ENCODE assay signal across 17 cellular contexts in the genomic region with DNA sequence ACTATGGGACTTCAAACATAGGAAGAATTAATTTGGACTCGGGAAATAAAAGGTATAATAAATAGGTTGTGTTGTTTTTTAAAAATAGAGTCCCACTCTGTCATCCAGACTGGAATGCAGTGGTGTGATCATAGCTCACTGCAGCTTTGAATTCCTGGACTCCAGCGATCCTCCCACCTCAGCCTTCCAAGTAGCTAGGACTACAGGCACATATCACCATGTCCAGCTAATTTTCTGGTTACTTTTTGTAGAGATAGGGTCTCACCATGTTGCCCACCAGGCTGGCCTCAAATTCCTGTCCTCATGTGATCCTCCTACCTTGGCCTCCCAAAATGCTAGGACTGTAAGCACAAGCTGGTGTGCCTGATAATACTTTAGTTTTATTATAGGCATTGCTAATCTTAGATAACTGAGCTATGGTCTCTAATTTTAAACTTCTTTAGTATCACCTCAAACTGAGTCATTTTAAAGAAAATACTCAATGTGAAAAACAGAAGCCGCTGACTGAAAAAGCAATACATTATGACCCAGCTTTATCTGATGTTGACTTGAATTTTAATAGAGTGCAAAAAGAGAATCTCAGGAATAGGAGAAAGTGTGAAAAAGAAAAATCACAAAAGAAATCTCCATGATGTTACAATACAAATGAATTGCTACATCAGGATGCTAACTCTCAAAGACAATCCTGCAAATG.
A peak's percentile ranks its signal among the peaks of the same experiment; 100 is the strongest.
DNase-seq lines count a peak whose midpoint lies in the region; ATAC-seq, FAIRE-seq and TF ChIP-seq lines count a peak whose summit lies in the region.
"Had no signal": no experiment of that assay in that cellular context is flagged by ENCODE, and none has a peak within 500 bp of the region (broad histone marks: within the 10 kb centered on the region; RNA-seq: fewer than 3 reads in every experiment).

No MANE protein-coding gene starts in this region.

- intact Hi-C loops in left ventricle myocardium superior (cut with micrococcal nuclease), result no loop called here
- intact Hi-C loops in right cardiac atrium (cut with DNase I), result no loop called here
- intact Hi-C loops in K562 (cut with micrococcal nuclease), result no loop called here

- no peak overlapping the region for H3K56ac ChIP-seq in H9 (ENCODE audit: insufficient read length, low read depth, low read length)

- no TSS peak for BruUV-seq in K562 (replicated peaks; lab: Mats Ljungman, UMichigan)

- H3K36me3 ChIP-seq in K562 (ENCODE audit: control insufficient read depth, insufficient read depth, low read length) (no peaks in the 10 kb centered on the region), trophoblast cell (ENCODE audit: control insufficient read depth in 1 of 2, insufficient read depth in 2 of 2, low read length in 2 of 2) (no peaks in the 10 kb centered on the region)

- H4K91ac ChIP-seq in trophoblast cell (ENCODE audit: low read depth, low read length) (no peak overlapping the region), H9 (ENCODE audit: insufficient read length, low read depth, low read length) (no peak overlapping the region)

- H3K9me3 ChIP-seq in right cardiac atrium (ENCODE audit: control insufficient read depth, low read length), result no peaks in the 10 kb centered on the region
- H3K9me3 ChIP-seq in K562 (replicated peaks; ENCODE audit: control insufficient read depth, insufficient read depth, low read depth, low read length), result no peaks in the 10 kb centered on the region; the same call in 1 of the 2 replicates
- H3K9me3 ChIP-seq in trophoblast cell (ENCODE audit: insufficient read depth, low read depth, low read length), result no peaks in the 10 kb centered on the region
- no peaks in the 10 kb centered on the region for H3K9me3 ChIP-seq in H9 (ENCODE audit: control insufficient read depth, low read depth, low read length)

- H3K4me1 ChIP-seq in right cardiac atrium (ENCODE audit: control insufficient read depth, insufficient read depth, low read length) (no peaks in the 10 kb centered on the region), K562 (replicated peaks in 1 of 2; ENCODE audit: control insufficient read depth in 2 of 2, insufficient read depth in 2 of 2, low read length in 2 of 2) (peaks cover 0 to 2% of the 10 kb centered on the region in 2 experiments; a peak in 2 of 5 replicates), trophoblast cell (ENCODE audit: control insufficient read depth in 1 of 2, insufficient read depth in 2 of 2, low read length in 2 of 2) (peaks cover 0 to 2% of the 10 kb centered on the region in 2 experiments), H9 (ENCODE audit: insufficient read depth, low read length) (no peaks in the 10 kb centered on the region; the same call in 1 of the 2 replicates)

- H3K27ac ChIP-seq in right cardiac atrium (ENCODE audit: low read length) (no peak overlapping the region), K562 (ENCODE audit: extremely low read depth, low read depth, low read length) (no peak overlapping the region), trophoblast cell (ENCODE audit: low read depth, low read length) (no peak overlapping the region), H9 (ENCODE audit: insufficient read length, low read depth, low read length) (no peak overlapping the region)
- H3K27ac ChIP-seq: 22Rv1 had no signal

- H3K27ac Mint-ChIP-seq in H9, result no peak overlapping the region
- H3K27ac Mint-ChIP-seq: CD14-positive monocyte; CD8-positive, alpha-beta T cell had no signal

- POLR2A ChIA-PET in K562 (lab: Yijun Ruan, JAX), result interaction anchor here (1.1 kb wide), 1 partner anchor 14 kb away, joined by 3 read pairs; no protein-coding TSS in a partner anchor

- H3K4ac ChIP-seq in trophoblast cell (ENCODE audit: low read depth, low read length) (no peak overlapping the region), H9 (ENCODE audit: low read depth, low read length) (no peak overlapping the region)

- no peak overlapping the region for H3K14ac ChIP-seq in trophoblast cell (ENCODE audit: low read length)
- no peak overlapping the region for H3K14ac ChIP-seq in H9 (ENCODE audit: insufficient read depth, low read length)

- H4K12ac ChIP-seq in trophoblast cell (ENCODE audit: low read depth, low read length), result no peak overlapping the region

- CTCF ChIA-PET in K562 (lab: Yijun Ruan, JAX; ENCODE audit: low intra/inter-chr PET ratio), result no interaction called here

- H3K9me3 Mint-ChIP-seq in H9, result peaks cover 0 to 4% of the 10 kb centered on the region in 2 experiments; a peak in 2 of 5 replicates

- H3K27me3 Mint-ChIP-seq in H9 (ENCODE audit: low read depth), result no peaks in the 10 kb centered on the region

- H3K23ac ChIP-seq in trophoblast cell (ENCODE audit: low read length) (peak overlapping the region; percentile 7), H9 (ENCODE audit: insufficient read length, low read depth, low read length) (no peak overlapping the region)

- no peak overlapping the region for H2BK20ac ChIP-seq in H9 (ENCODE audit: low read depth, low read length, poor library complexity, severe bottlenecking)

- H3K79me2 ChIP-seq in K562 (ENCODE audit: control insufficient read depth, insufficient read depth, low read length) (no peaks in the 10 kb centered on the region), trophoblast cell (ENCODE audit: control insufficient read depth, insufficient read depth, low read length, poor library complexity) (no peaks in the 10 kb centered on the region), H9 (ENCODE audit: insufficient read depth, low read length) (no peaks in the 10 kb centered on the region)

- TF ChIP-seq CTCF in K562 (IDR thresholded peaks at IDR 0.05 in 2 of 3, conservative IDR thresholded peaks at IDR 0.05 in 1 of 3; ENCODE audit: insufficient read depth in 2 of 3, low read depth in 1 of 3, low read length in 3 of 3) (no peak), H9 (conservative IDR thresholded peaks at IDR 0.05) (no peak)

- no peak overlapping the region for H3K4me3 ChIP-seq in right cardiac atrium (ENCODE audit: low read length)
- no peak overlapping the region for H3K4me3 ChIP-seq in K562
- H3K4me3 ChIP-seq in trophoblast cell (ENCODE audit: low read depth, low read length), result no peak overlapping the region

- H3K36me3 Mint-ChIP-seq in H9 (ENCODE audit: insufficient read depth in 1 of 3, low read depth in 3 of 3), result peaks cover 0 to 3% (median 0%) of the 10 kb centered on the region in 3 experiments; a peak in 2 of 7 replicates

- H3K9me1 ChIP-seq in K562 (ENCODE audit: control insufficient read depth, insufficient read depth, low read length), result no peaks in the 10 kb centered on the region

- H3K79me1 ChIP-seq in trophoblast cell (ENCODE audit: low read length), result no peaks in the 10 kb centered on the region
- no peaks in the 10 kb centered on the region for H3K79me1 ChIP-seq in H9 (ENCODE audit: insufficient read depth, low read depth, low read length, poor library complexity, severe bottlenecking)

- no peak overlapping the region for H4K8ac ChIP-seq in trophoblast cell (ENCODE audit: low read depth, low read length)
- no peak overlapping the region for H4K8ac ChIP-seq in H9 (replicated peaks; ENCODE audit: insufficient read length, low read depth, low read length)

- no peak overlapping the region for H4K5ac ChIP-seq in H9 (ENCODE audit: insufficient read length, low read depth, low read length)

- H3K4me2 ChIP-seq in K562 (ENCODE audit: insufficient read depth, low read length) (no peak overlapping the region), trophoblast cell (ENCODE audit: low read length) (no peak overlapping the region), H9 (ENCODE audit: insufficient read depth, insufficient read length, low read length) (no peak overlapping the region)

- H2BK120ac ChIP-seq in trophoblast cell (ENCODE audit: insufficient read depth, low read length, poor library complexity) (no peak overlapping the region), H9 (ENCODE audit: low read depth, low read length, poor library complexity, severe bottlenecking) (no peak overlapping the region)

- ATAC-seq in left ventricle myocardium superior, result peak; percentile 40
- ATAC-seq in right cardiac atrium, result no peak
- ATAC-seq in K562, result no peak
- no peak for ATAC-seq in HG02970 (IDR thresholded peaks at IDR 0.05; ENCODE audit: low FRiP score, unreplicated experiment)
- ATAC-seq: CD8-positive, alpha-beta T cell; HCT116 had no signal

- H2BK5ac ChIP-seq in trophoblast cell (ENCODE audit: low read depth, low read length, poor library complexity) (no peak overlapping the region), H9 (ENCODE audit: insufficient read length, low read length) (no peak overlapping the region)

- H2BK15ac ChIP-seq in H9 (ENCODE audit: low read depth, low read length), result no peak overlapping the region

- no peak for DNase-seq in left ventricle myocardium superior
- DNase-seq in right cardiac atrium, result no peak
- DNase-seq in K562 (ENCODE audit: extremely low read depth in 1 of 4, low spot score in 3 of 4), result no peak
- no peak for DNase-seq in trophoblast cell
- no peak for DNase-seq in H9
- DNase-seq in HPDE6-E6E7 (ENCODE audit: extremely low spot score), result no peak
- DNase-seq: CD8-positive, alpha-beta T cell; COR-L47; DMS153; DND-41; GF-D8 had no signal

- H4K20me1 ChIP-seq in K562 (replicated peaks; ENCODE audit: control insufficient read depth, insufficient read depth, low read length), result no peaks in the 10 kb centered on the region
- H4K20me1 ChIP-seq in H9 (ENCODE audit: control insufficient read depth, insufficient read depth, insufficient read length), result no peaks in the 10 kb centered on the region

- FAIRE-seq in K562 (lab: Jason Lieb, UNC), result no peak
- FAIRE-seq: D721Med, H1 had no signal

- TF ChIP-seq RAD21 in K562 (CRISPR knock-in tag; conservative IDR thresholded peaks at IDR 0.05 in 1 of 2, IDR thresholded peaks at IDR 0.05 in 1 of 2), result no peak

- in situ Hi-C loops in K562 (cut with MboI), result no loop called here

- H2AK5ac ChIP-seq in trophoblast cell (ENCODE audit: low read length), result no peak overlapping the region
- H2AK5ac ChIP-seq in H9 (ENCODE audit: insufficient read length, low read length), result no peak overlapping the region

- no peak for TF ChIP-seq EP300 in K562 (IDR thresholded peaks at IDR 0.05; ENCODE audit: low read length)

- H3K18ac ChIP-seq in trophoblast cell (ENCODE audit: low read length), result no peak overlapping the region
- no peak overlapping the region for H3K18ac ChIP-seq in H9 (ENCODE audit: insufficient read length, low read depth, low read length)

- no peaks in the 10 kb centered on the region for H3K23me2 ChIP-seq in H9 (ENCODE audit: insufficient read length, low read depth, low read length, poor library complexity, severe bottlenecking)

- no peak overlapping the region for H3K9ac ChIP-seq in K562 (ENCODE audit: insufficient read depth in 1 of 2, low read depth in 2 of 2, low read length in 2 of 2)
- H3K9ac ChIP-seq in trophoblast cell (ENCODE audit: low read length), result no peak overlapping the region
- no peak overlapping the region for H3K9ac ChIP-seq in H9 (ENCODE audit: extremely low read depth, insufficient read length, low read length)

- no peak overlapping the region for H3T11ph ChIP-seq in H9 (ENCODE audit: low read length)

- H3K27me3 ChIP-seq in right cardiac atrium (ENCODE audit: control insufficient read depth, insufficient read depth) (no peaks in the 10 kb centered on the region), K562 (ENCODE audit: control insufficient read depth in 2 of 2, insufficient read depth in 2 of 2, low read length in 2 of 2) (no peaks in the 10 kb centered on the region), trophoblast cell (ENCODE audit: insufficient read depth, low read length) (no peaks in the 10 kb centered on the region), H9 (ENCODE audit: insufficient read depth, low read length) (no peaks in the 10 kb centered on the region)

- 0 out of 4 replicates have a peak, but pooled peaks cover 0 to 2% of the 10 kb centered on the region in 2 experiments for H3K4me1 Mint-ChIP-seq in H9
- H3K4me1 Mint-ChIP-seq: CD14-positive monocyte had no signal

- H3K4me3 Mint-ChIP-seq in H9, result no peak overlapping the region
- H3K4me3 Mint-ChIP-seq: CD14-positive monocyte; CD8-positive, alpha-beta T cell had no signal

- no peak overlapping the region for H2BK12ac ChIP-seq in trophoblast cell (ENCODE audit: low read length)
- H2BK12ac ChIP-seq in H9 (ENCODE audit: insufficient read length, low read depth, low read length), result no peak overlapping the region

- no peak overlapping the region for H2AFZ ChIP-seq in K562 (ENCODE audit: low read depth, low read length)
- H2AFZ ChIP-seq in trophoblast cell (ENCODE audit: insufficient read depth, low read length, poor library complexity), result no peak overlapping the region
- no peak overlapping the region for H2AFZ ChIP-seq in H9 (ENCODE audit: low read length)

- WGBS in right cardiac atrium, result 94% methylated on average over 3 of the region's 3 CpGs
- 66% methylated on average over 3 of the region's 3 CpGs for WGBS in K562 (ENCODE audit: insufficient coverage, low coverage, missing lambda C conversion rate)
- 100% methylated on average over 1 of the region's 3 CpGs for WGBS in trophoblast cell (ENCODE audit: extremely low coverage, insufficient coverage, insufficient read length)
- WGBS in H9 (ENCODE audit: extremely low coverage, insufficient read length, low lambda C conversion rate), result no CpG with 5 or more reads among the region's 3 CpGs

- no peak for TF ChIP-seq POLR2A in K562 (conservative IDR thresholded peaks at IDR 0.05)
